11 cellular contexts compared by ENCODE assay signal in genomic region chr1:83849191-83850061, GRCh38.
DNase-seq lines count a peak whose midpoint lies in the region; ATAC-seq and TF ChIP-seq lines count a peak whose summit lies in the region.
"Had no signal": no experiment of that assay in that cellular context is flagged by ENCODE, and none has a peak within 500 bp of the region (broad histone marks: within the 10 kb centered on the region; RNA-seq: fewer than 3 reads in every experiment).

No MANE protein-coding gene starts in this region.

- no CpG with 5 or more reads among the region's 3 CpGs for WGBS in mesendoderm (ENCODE audit: extremely low coverage, insufficient coverage, low lambda C conversion rate)
- 91 to 92% methylated on average over 3 of the region's 3 CpGs for WGBS in sigmoid colon, 2 donors

- no peaks in the 10 kb centered on the region for H3K27me3 Mint-ChIP-seq in activated CD4-positive, alpha-beta T cell treated with anti-CD3 and anti-CD28 coated beads for 36 hours

- H3K27ac Mint-ChIP-seq in activated CD4-positive, alpha-beta T cell treated with anti-CD3 and anti-CD28 coated beads for 36 hours = no peak overlapping the region

- RAD21 ChIA-PET in HCT116 (lab: Charles Lee; ENCODE audit: low non-redundant PET in 1 of 2, low total read pairs in 2 of 2, uncharacterized antibody in 2 of 2, unreplicated experiment in 2 of 2) = interaction anchor here in 1 of 2 experiments (0.7 kb wide), 1 partner anchor 34 kb away, joined by 3 read pairs; no protein-coding TSS in a partner anchor

- no peak overlapping the region for H3K4me3 Mint-ChIP-seq in activated CD4-positive, alpha-beta T cell treated with anti-CD3 and anti-CD28 coated beads for 36 hours

- DNase-seq in activated CD4-positive, alpha-beta T cell treated with anti-CD3 and anti-CD28 coated beads for 36 hours = no peak
- DNase-seq in activated CD4-positive, alpha-beta T cell treated with anti-CD3 and anti-CD28 coated beads for 48 hours = no peak
- DNase-seq in HCT116 (ENCODE audit: low read depth, low spot score) = no peak
- DNase-seq in NCI-H748 (lab: John Stamatoyannopoulos, UW; ENCODE audit: unreplicated experiment) = peak; percentile 53
- DNase-seq in mesendoderm = peak; percentile 2
- no peak for DNase-seq in 8988T
- DNase-seq in sigmoid colon = no peak
- DNase-seq: activated CD4-positive, alpha-beta T cell treated with anti-CD3 and anti-CD28 coated beads, Interleukin-2, amount 50 U/mL, for 48 hours; NCI-H1436 treated with DMSO at 0.1 percent for 48 hours had no signal

- H2BK15ac ChIP-seq in mesendoderm (replicated peaks; ENCODE audit: low read depth) = no peak overlapping the region

- no peaks in the 10 kb centered on the region for H3K36me3 ChIP-seq in HCT116 (ENCODE audit: control insufficient read depth in 1 of 2, insufficient read depth in 2 of 2, low read length in 2 of 2)
- H3K36me3 ChIP-seq in mesendoderm (ENCODE audit: control insufficient read depth, insufficient read depth, low read length) = no peaks in the 10 kb centered on the region
- no peaks in the 10 kb centered on the region for H3K36me3 ChIP-seq in sigmoid colon

- no peaks in the 10 kb centered on the region for H3K27me3 ChIP-seq in HCT116 (ENCODE audit: insufficient read depth, low read length)
- H3K27me3 ChIP-seq in mesendoderm (ENCODE audit: insufficient read depth, low read length, poor library complexity) = no peaks in the 10 kb centered on the region
- no peaks in the 10 kb centered on the region for H3K27me3 ChIP-seq in sigmoid colon

- no peak overlapping the region for H3K56ac ChIP-seq in mesendoderm (ENCODE audit: low read length)

- intact Hi-C loops in activated CD4-positive, alpha-beta T cell treated with anti-CD3 and anti-CD28 coated beads for 36 hours (cut with DNase I, micrococcal nuclease) = no loop called here
- intact Hi-C loops in HCT116 (cut with micrococcal nuclease) (loop anchor here (10.0 kb wide), 1 partner anchor 1075 kb away; no protein-coding TSS in a partner anchor), sigmoid colon (cut with DNase I) (no loop called here)

- H4K20me1 ChIP-seq in HCT116 (ENCODE audit: insufficient read depth) = no peaks in the 10 kb centered on the region

- CTCF ChIA-PET in activated CD4-positive, alpha-beta T cell treated with anti-CD3 and anti-CD28 coated beads for 36 hours (lab: Charles Lee) = interaction anchor here (1.4 to 2.6 kb wide), 3 partner anchors 10 to 30 kb away, joined by 6 to 11 read pairs (median 9); no protein-coding TSS in a partner anchor
- CTCF ChIA-PET in HCT116 (lab: Charles Lee) = no interaction called here

- no peaks in the 10 kb centered on the region for H3K79me2 ChIP-seq in HCT116 (ENCODE audit: insufficient read depth, low read length)
- H3K79me2 ChIP-seq in mesendoderm (ENCODE audit: control insufficient read depth, insufficient read depth, low read length) = no peaks in the 10 kb centered on the region

- no peaks in the 10 kb centered on the region for H3K4me1 ChIP-seq in HCT116 (ENCODE audit: control insufficient read depth in 1 of 2, insufficient read depth in 2 of 2, low read length in 2 of 2)
- H3K4me1 ChIP-seq in mesendoderm (ENCODE audit: control insufficient read depth, low read depth, low read length) = no peaks in the 10 kb centered on the region
- H3K4me1 ChIP-seq in sigmoid colon = no peaks in the 10 kb centered on the region

- ATAC-seq in activated CD4-positive, alpha-beta T cell treated with anti-CD3 and anti-CD28 coated beads for 36 hours = peak; percentile 85
- ATAC-seq in HCT116 (peak; percentile 30; the same call in 1 of the 2 replicates), HG02981 (IDR thresholded peaks at IDR 0.05; ENCODE audit: unreplicated experiment) (no peak)

- no peaks in the 10 kb centered on the region for H3K79me1 ChIP-seq in mesendoderm (ENCODE audit: low read length)

- TF ChIP-seq RAD21 in HCT116 (IDR thresholded peaks at IDR 0.05; ENCODE audit: low read depth) = no peak

- TF ChIP-seq POLR2A in HCT116 (IDR thresholded peaks at IDR 0.05; ENCODE audit: borderline replicate concordance, extremely low read depth, insufficient read depth, insufficient read length) (no peak), sigmoid colon (IDR thresholded peaks at IDR 0.05) (no peak)

- BruUV-seq in HCT116 (replicated peaks; lab: Mats Ljungman, UMichigan) = no TSS peak

- H3K4ac ChIP-seq in mesendoderm (ENCODE audit: low read depth, low read length) = no peak overlapping the region

- H2BK5ac ChIP-seq in mesendoderm (ENCODE audit: low read length) = no peak overlapping the region

- TF ChIP-seq EP300 in sigmoid colon (IDR thresholded peaks at IDR 0.05) = no peak

- H3K23ac ChIP-seq in mesendoderm (ENCODE audit: low read length) = no peak overlapping the region

- no peak overlapping the region for H2BK120ac ChIP-seq in mesendoderm (ENCODE audit: low read depth, low read length)

- H3K4me2 ChIP-seq in HCT116 (ENCODE audit: low read length) (no peak overlapping the region), mesendoderm (ENCODE audit: low read length) (no peak overlapping the region)

- H4K8ac ChIP-seq in mesendoderm (ENCODE audit: low read depth, low read length) = no peak overlapping the region

- no peak overlapping the region for H3K18ac ChIP-seq in mesendoderm (ENCODE audit: low read length)

- no peaks in the 10 kb centered on the region for H3K36me3 Mint-ChIP-seq in activated CD4-positive, alpha-beta T cell treated with anti-CD3 and anti-CD28 coated beads for 36 hours (ENCODE audit: low read depth)

- H3K9ac ChIP-seq in HCT116 (ENCODE audit: low read length) = no peak overlapping the region
- no peak overlapping the region for H3K9ac ChIP-seq in mesendoderm (ENCODE audit: low read length)

- no peaks in the 10 kb centered on the region for H3K9me3 ChIP-seq in HCT116 (ENCODE audit: control insufficient read depth in 1 of 2, insufficient read depth in 1 of 2, low read depth in 1 of 2, low read length in 2 of 2)
- no peaks in the 10 kb centered on the region for H3K9me3 ChIP-seq in sigmoid colon

- H3K4me3 ChIP-seq in HCT116 (replicated peaks in 1 of 2; ENCODE audit: low read depth in 1 of 2, low read length in 2 of 2) (no peak overlapping the region), mesendoderm (ENCODE audit: low read length) (no peak overlapping the region), sigmoid colon (no peak overlapping the region)
- H3K4me3 ChIP-seq: skin epidermis had no signal

- 0 out of 6 replicates have a peak, but pooled peaks of 1 of the 3 experiments have one; percentile 3 for TF ChIP-seq CTCF in HCT116 (IDR thresholded peaks at IDR 0.05 in 2 of 3, conservative IDR thresholded peaks at IDR 0.05 in 1 of 3; ENCODE audit: borderline replicate concordance in 1 of 3, insufficient read depth in 1 of 3, low read depth in 2 of 3, low read length in 2 of 3)
- no peak for TF ChIP-seq CTCF in sigmoid colon (IDR thresholded peaks at IDR 0.05)

- H3K4me1 Mint-ChIP-seq in activated CD4-positive, alpha-beta T cell treated with anti-CD3 and anti-CD28 coated beads for 36 hours = peaks cover 11% of the 10 kb centered on the region

- H2AFZ ChIP-seq in HCT116 (ENCODE audit: low read depth, low read length, poor library complexity, severe bottlenecking) = no peak overlapping the region

- POLR2A ChIA-PET in activated CD4-positive, alpha-beta T cell treated with anti-CD3 and anti-CD28 coated beads for 36 hours (lab: Charles Lee) = no interaction called here
- POLR2A ChIA-PET in HCT116 (lab: Charles Lee) = no interaction called here

- H2AK5ac ChIP-seq in mesendoderm (ENCODE audit: low read length) = no peak overlapping the region

- no peaks in the 10 kb centered on the region for H3K9me2 ChIP-seq in HCT116 (ENCODE audit: insufficient read depth)

- no peak overlapping the region for H4K5ac ChIP-seq in mesendoderm (ENCODE audit: low read length)

- H3K27ac ChIP-seq in HCT116 (ENCODE audit: low read depth, low read length) = no peak overlapping the region
- H3K27ac ChIP-seq in mesendoderm (ENCODE audit: low read depth, low read length) = no peak overlapping the region
- no peak overlapping the region for H3K27ac ChIP-seq in sigmoid colon
- H3K27ac ChIP-seq: skin epidermis had no signal

- no peaks in the 10 kb centered on the region for H3K9me3 Mint-ChIP-seq in activated CD4-positive, alpha-beta T cell treated with anti-CD3 and anti-CD28 coated beads for 36 hours (ENCODE audit: low read depth)

TF ChIP-seq in HCT116, 20 proteins besides CTCF, POLR2A, EP300 and RAD21:
- no peak for TF ChIP-seq CEBPB (IDR thresholded peaks at IDR 0.05; ENCODE audit: low read depth)
- TF ChIP-seq ZBTB33 (IDR thresholded peaks at IDR 0.05; ENCODE audit: extremely low read depth, insufficient replicate concordance, low read length) = no peak
- TF ChIP-seq ATF3 (IDR thresholded peaks at IDR 0.05) = no peak

Comparison
In these comparisons a context has a peak if more than half of its experiments do, and no peak if none do; other contexts are left out.
1. DNase-seq: peak in NCI-H748 (single experiment) and mesendoderm (single experiment); none in activated CD4-positive, alpha-beta T cell treated with anti-CD3 and anti-CD28 coated beads for 36 hours (single experiment), activated CD4-positive, alpha-beta T cell treated with anti-CD3 and anti-CD28 coated beads for 48 hours (single experiment), HCT116 (single experiment), 8988T (single experiment) and sigmoid colon (single experiment).